Comparison of ENCODE assay signal across 18 cellular contexts in genomic region chr5:109868737-109869136, GRCh38.
DNase-seq lines count a peak whose midpoint lies in the region; ATAC-seq and TF ChIP-seq lines count a peak whose summit lies in the region.
"Had no signal": no experiment of that assay in that cellular context is flagged by ENCODE, and none has a peak within 500 bp of the region (broad histone marks: within the 10 kb centered on the region; RNA-seq: fewer than 3 reads in every experiment).

No MANE protein-coding gene starts in this region.

- 44 to 46% methylated on average over 2 of the region's 2 CpGs for WGBS in GM23248 (ENCODE audit: low coverage in 1 of 2, low lambda C conversion rate in 2 of 2, missing lambda C conversion rate in 2 of 2), 2 experiments

- no peaks in the 10 kb centered on the region for H4K20me1 ChIP-seq in GM23248 (ENCODE audit: insufficient read depth)

- H3K36me3 Mint-ChIP-seq in Calu3 (ENCODE audit: insufficient read depth, unreplicated experiment) (peaks cover 8% of the 10 kb centered on the region), nephron (ENCODE audit: low read depth) (peaks cover 26% of the 10 kb centered on the region), progenitor cell of endocrine pancreas (ENCODE audit: insufficient read depth) (peaks cover 14% of the 10 kb centered on the region), WTC11 (peaks cover 26% of the 10 kb centered on the region)

- no peaks in the 10 kb centered on the region for H3K9me2 ChIP-seq in GM23248 (ENCODE audit: insufficient read depth)

- H3K4me3 Mint-ChIP-seq in Calu3 (ENCODE audit: low read depth, unreplicated experiment) (no peak overlapping the region), nephron (no peak overlapping the region), progenitor cell of endocrine pancreas (ENCODE audit: low read depth) (no peak overlapping the region), WTC11 (no peak overlapping the region)
- H3K4me3 Mint-ChIP-seq: IgD-negative memory B cell had no signal

- POLR2A ChIA-PET in WTC11 (lab: Charles Lee): no interaction called here

- H3F3A ChIP-seq in GM23248 (ENCODE audit: insufficient read depth): peaks cover 31% of the 10 kb centered on the region

- no peaks in the 10 kb centered on the region for H3K79me2 ChIP-seq in GM23248 (ENCODE audit: insufficient read depth)

- no peak overlapping the region for H3K27ac Mint-ChIP-seq in Calu3 (ENCODE audit: unreplicated experiment)
- H3K27ac Mint-ChIP-seq in nephron: peak overlapping the region in 2 of 3 experiments; percentile 19 to 24
- H3K27ac Mint-ChIP-seq in progenitor cell of endocrine pancreas: no peak overlapping the region
- H3K27ac Mint-ChIP-seq in WTC11: no peak overlapping the region
- H3K27ac Mint-ChIP-seq: IgD-negative memory B cell had no signal

- no peak overlapping the region for H3K27ac ChIP-seq in GM23248
- H3K27ac ChIP-seq: colonic mucosa, gastrocnemius medialis, SJCRH30, spleen, tibial nerve had no signal

- BruUV-seq in Calu3 (replicated peaks; lab: Mats Ljungman, UMichigan): TSS peak; percentile 27

- no peaks in the 10 kb centered on the region for H3K9me3 ChIP-seq in GM23248 (ENCODE audit: low read depth)
- H3K9me3 ChIP-seq: colonic mucosa, gastrocnemius medialis, SJCRH30, tibial nerve had no signal

- no peak overlapping the region for H2AFZ ChIP-seq in GM23248

- CTCF ChIA-PET in Calu3 (lab: Charles Lee): no interaction called here
- CTCF ChIA-PET in WTC11 (lab: Charles Lee): no interaction called here

- peaks cover 45% of the 10 kb centered on the region for H3K4me1 ChIP-seq in GM23248 (ENCODE audit: insufficient read depth)
- H3K4me1 ChIP-seq: colonic mucosa, gastrocnemius medialis, tibial nerve had no signal

- H3K9me3 Mint-ChIP-seq in Calu3 (ENCODE audit: low read depth, unreplicated experiment) (no peaks in the 10 kb centered on the region), nephron (no peaks in the 10 kb centered on the region), progenitor cell of endocrine pancreas (ENCODE audit: low read depth) (no peaks in the 10 kb centered on the region), WTC11 (no peaks in the 10 kb centered on the region)

- H3K9ac ChIP-seq in GM23248: no peak overlapping the region

- DNase-seq in Calu3 (no peak), GM23248 (peak; percentile 53), astrocyte of the hippocampus (ENCODE audit: low read depth, low spot score) (peak; percentile 45), progenitor cell of endocrine pancreas (ENCODE audit: low spot score, unreplicated experiment) (no peak), WTC11 (ENCODE audit: low spot score) (no peak)
- DNase-seq in stimulated activated CD4-positive, alpha-beta T cell treated with anti-CD3 and anti-CD28 coated beads, Interleukin-4, amount 100 ng/mL, for 24 hours: no peak
- DNase-seq: amygdala, colonic mucosa, gastrocnemius medialis, NCI-H2029 treated with DMSO at 0.1 percent for 48 hours, NCI-H510A, SJCRH30, spleen had no signal

- intact Hi-C loops in Calu3 (cut with micrococcal nuclease; ENCODE audit: unreplicated experiment): no loop called here

- 0 out of 2 replicates have a peak, but pooled peaks cover 6% of the 10 kb centered on the region for H3K36me3 ChIP-seq in GM23248 (ENCODE audit: low read depth)
- H3K36me3 ChIP-seq: colonic mucosa had no signal

- H3K4me3 ChIP-seq in GM23248: no peak overlapping the region
- H3K4me3 ChIP-seq: colonic mucosa, gastrocnemius medialis, SJCRH30, spleen, tibial nerve had no signal

- no peak for ATAC-seq in WTC11
- ATAC-seq: activated CD4-positive, CD25-positive, alpha-beta regulatory T cell treated with anti-CD3 and anti-CD28 coated beads, Interleukin-2, amount 50 U/mL, for 24 hours; gastrocnemius medialis; left lobe of liver had no signal

- no peak for TF ChIP-seq CTCF in Calu3 (IDR thresholded peaks at IDR 0.05; ENCODE audit: unreplicated experiment)
- TF ChIP-seq CTCF in nephron (IDR thresholded peaks at IDR 0.05; ENCODE audit: unreplicated experiment in 3 of 3): no peak
- TF ChIP-seq CTCF in progenitor cell of endocrine pancreas (IDR thresholded peaks at IDR 0.05; ENCODE audit: unreplicated experiment): no peak
- no peak for TF ChIP-seq CTCF in WTC11 (IDR thresholded peaks at IDR 0.05)

- no peaks in the 10 kb centered on the region for H3K27me3 ChIP-seq in GM23248 (replicated peaks; ENCODE audit: insufficient read depth)
- H3K27me3 ChIP-seq: colonic mucosa, gastrocnemius medialis, SJCRH30, spleen, tibial nerve had no signal

- no peaks in the 10 kb centered on the region for H3K27me3 Mint-ChIP-seq in Calu3 (ENCODE audit: unreplicated experiment)
- H3K27me3 Mint-ChIP-seq in nephron (ENCODE audit: low read depth): no peaks in the 10 kb centered on the region
- no peaks in the 10 kb centered on the region for H3K27me3 Mint-ChIP-seq in progenitor cell of endocrine pancreas
- H3K27me3 Mint-ChIP-seq in WTC11 (ENCODE audit: low read depth): no peaks in the 10 kb centered on the region
- H3K27me3 Mint-ChIP-seq: IgD-negative memory B cell had no signal

- H3K4me2 ChIP-seq in GM23248 (ENCODE audit: unreplicated experiment): peak overlapping the region; percentile 22

- in situ Hi-C loops in GM23248 (cut with MboI): no loop called here

- H3K4me1 Mint-ChIP-seq in Calu3 (ENCODE audit: low read depth, unreplicated experiment): no peaks in the 10 kb centered on the region
- peaks cover 31% of the 10 kb centered on the region for H3K4me1 Mint-ChIP-seq in nephron
- H3K4me1 Mint-ChIP-seq in progenitor cell of endocrine pancreas (ENCODE audit: low read depth): peaks cover 4% of the 10 kb centered on the region
- peaks cover 18% of the 10 kb centered on the region for H3K4me1 Mint-ChIP-seq in WTC11

TF ChIP-seq in WTC11, 78 proteins besides CTCF, POLR2A, EP300 and RAD21:
- TF ChIP-seq NR2C2 (CRISPR knock-in tag; IDR thresholded peaks at IDR 0.05) (no peak), GTF2I (CRISPR knock-in tag; conservative IDR thresholded peaks at IDR 0.05) (no peak), ESRRA (CRISPR knock-in tag; IDR thresholded peaks at IDR 0.05; ENCODE audit: borderline replicate concordance) (no peak), TP53 (CRISPR knock-in tag; IDR thresholded peaks at IDR 0.05) (no peak), NR3C1 (CRISPR knock-in tag; conservative IDR thresholded peaks at IDR 0.05; ENCODE audit: low read depth) (no peak), OVOL2 (CRISPR knock-in tag; IDR thresholded peaks at IDR 0.05; ENCODE audit: borderline replicate concordance) (no peak)

Comparison
In these comparisons a context has a peak if more than half of its experiments do, and no peak if none do; other contexts are left out.
1. DNase-seq: peak in GM23248 (single experiment) and astrocyte of the hippocampus (single experiment); none in Calu3 (single experiment), stimulated activated CD4-positive, alpha-beta T cell treated with anti-CD3 and anti-CD28 coated beads, Interleukin-4, amount 100 ng/mL, for 24 hours (single experiment), progenitor cell of endocrine pancreas (single experiment) and WTC11 (single experiment).
2. H3K27ac Mint-ChIP-seq: peak in nephron (2 of 3); none in Calu3 (single experiment), progenitor cell of endocrine pancreas (single experiment) and WTC11 (single experiment).